26 cellular contexts compared by ENCODE assay signal in genomic region chr20:26135325-26136110, GRCh38.
A peak's percentile ranks its signal among the peaks of the same experiment; 100 is the strongest.
DNase-seq lines count a peak whose midpoint lies in the region; ATAC-seq, FAIRE-seq and TF ChIP-seq lines count a peak whose summit lies in the region.
"Had no signal": no experiment of that assay in that cellular context is flagged by ENCODE, and none has a peak within 500 bp of the region (broad histone marks: within the 10 kb centered on the region; RNA-seq: fewer than 3 reads in every experiment).

No MANE protein-coding gene starts in this region.

- no peak for TF ChIP-seq EP300 in K562 (IDR thresholded peaks at IDR 0.05; ENCODE audit: low read length)

- ATAC-seq in K562 (peak; percentile 58), HG03135 (IDR thresholded peaks at IDR 0.05; ENCODE audit: unreplicated experiment) (no peak)
- ATAC-seq: HCT116; psoas muscle; stimulated activated memory B cell treated with anti-CD40 and anti-IgM and Interleukin-4, amounts not matched to agents 10 μg/mL and 1 μg/mL and 100 μg/mL, for 72 hours had no signal

- no peak overlapping the region for H3K4me3 ChIP-seq in K562
- no peak overlapping the region for H3K4me3 ChIP-seq in A673 (ENCODE audit: low read depth, low read length, poor library complexity, severe bottlenecking)
- H3K4me3 ChIP-seq: BLaER1, left ventricle myocardium inferior, psoas muscle had no signal

- H3K4me2 ChIP-seq in K562 (ENCODE audit: insufficient read depth, low read length): no peak overlapping the region
- H3K4me2 ChIP-seq: BLaER1 had no signal

- in situ Hi-C loops in K562 (cut with MboI): no loop called here

- no peaks in the 10 kb centered on the region for H3K79me2 ChIP-seq in K562 (ENCODE audit: control insufficient read depth, insufficient read depth, low read length)

- no peaks in the 10 kb centered on the region for H3K9me3 ChIP-seq in K562 (replicated peaks; ENCODE audit: control insufficient read depth, insufficient read depth, low read depth, low read length)
- no peaks in the 10 kb centered on the region for H3K9me3 ChIP-seq in A673 (ENCODE audit: low read depth, low read length, poor library complexity, severe bottlenecking)
- H3K9me3 ChIP-seq: BLaER1, left ventricle myocardium inferior, psoas muscle had no signal

- H3K36me3 ChIP-seq in K562 (ENCODE audit: control insufficient read depth, insufficient read depth, low read length): no peaks in the 10 kb centered on the region
- H3K36me3 ChIP-seq in A673 (ENCODE audit: insufficient read depth, low read length, poor library complexity, severe bottlenecking): no peaks in the 10 kb centered on the region
- H3K36me3 ChIP-seq: BLaER1, brain microvascular endothelial cell, left ventricle myocardium inferior had no signal

- no peak for TF ChIP-seq POLR2A in K562 (conservative IDR thresholded peaks at IDR 0.05)

- H3K9ac ChIP-seq in K562 (ENCODE audit: insufficient read depth in 1 of 2, low read depth in 2 of 2, low read length in 2 of 2): no peak overlapping the region
- H3K9ac ChIP-seq: BLaER1 had no signal

- H4K20me1 ChIP-seq in K562 (replicated peaks; ENCODE audit: control insufficient read depth, insufficient read depth, low read length): no peaks in the 10 kb centered on the region
- H4K20me1 ChIP-seq: BLaER1 had no signal

- H3K27ac ChIP-seq in K562 (ENCODE audit: extremely low read depth, low read depth, low read length): no peak overlapping the region
- no peak overlapping the region for H3K27ac ChIP-seq in A673 (ENCODE audit: low read depth, low read length, poor library complexity, severe bottlenecking)
- H3K27ac ChIP-seq: BLaER1, brain microvascular endothelial cell, HL-60, left ventricle myocardium inferior, psoas muscle had no signal

- POLR2A ChIA-PET in K562 (lab: Yijun Ruan, JAX) (no interaction called here), A673 (lab: Charles Lee; ENCODE audit: low non-redundant PET) (no interaction called here)

- FAIRE-seq in K562 (lab: Jason Lieb, UNC): peak; percentile 23
- FAIRE-seq: urothelium cell line had no signal

- peak overlapping the region; percentile 55; the same call in 1 of the 2 replicates for H3K4me3 Mint-ChIP-seq in HFFc6
- H3K4me3 Mint-ChIP-seq: activated B cell treated with CpG ODN at 0.5 μM for 24 hours; stimulated activated memory B cell treated with anti-CD40 and anti-IgM and Interleukin-4, amounts not matched to agents 10 μg/mL and 1 μg/mL and 100 μg/mL, for 72 hours; T-helper 2 cell treated with Interferon-gamma antibody and Interleukin-4, amounts not matched to agents 5 μg/mL and 100 μg/mL, for 36 hours had no signal

- WGBS in K562 (ENCODE audit: insufficient coverage, low coverage, missing lambda C conversion rate): 3% methylated on average over 17 of the region's 19 CpGs

- H3K4me1 Mint-ChIP-seq in HFFc6 (ENCODE audit: low read depth): peaks cover 25% of the 10 kb centered on the region; the same call in 1 of the 2 replicates
- H3K4me1 Mint-ChIP-seq: activated B cell treated with CpG ODN at 0.5 μM for 24 hours; naive B cell; stimulated activated memory B cell treated with anti-CD40 and anti-IgM and Interleukin-4, amounts not matched to agents 10 μg/mL and 1 μg/mL and 100 μg/mL, for 72 hours had no signal

- TF ChIP-seq CTCF in HFFc6 (IDR thresholded peaks at IDR 0.05) (no peak), K562 (IDR thresholded peaks at IDR 0.05 in 2 of 3, conservative IDR thresholded peaks at IDR 0.05 in 1 of 3; ENCODE audit: insufficient read depth in 2 of 3, low read depth in 1 of 3, low read length in 3 of 3) (no peak), A673 (conservative IDR thresholded peaks at IDR 0.05; ENCODE audit: low read depth, low read length) (no peak)

- no peaks in the 10 kb centered on the region for H3K9me1 ChIP-seq in K562 (ENCODE audit: control insufficient read depth, insufficient read depth, low read length)

- no peak overlapping the region; the same call in 1 of the 2 replicates for H3K27ac Mint-ChIP-seq in HFFc6
- H3K27ac Mint-ChIP-seq: activated B cell treated with CpG ODN at 0.5 μM for 24 hours; stimulated activated memory B cell treated with anti-CD40 and anti-IgM and Interleukin-4, amounts not matched to agents 10 μg/mL and 1 μg/mL and 100 μg/mL, for 72 hours; T-helper 2 cell treated with Interferon-gamma antibody and Interleukin-4, amounts not matched to agents 5 μg/mL and 100 μg/mL, for 36 hours had no signal

- DNase-seq in HFFc6: no peak
- peak; percentile 22 for DNase-seq in NCI-H2171 (lab: John Stamatoyannopoulos, UW)
- DNase-seq in NCI-H774 (lab: John Stamatoyannopoulos, UW): peak; percentile 41
- peak in 2 of 4 experiments; percentile 2 for DNase-seq in K562 (ENCODE audit: extremely low read depth in 1 of 4, low spot score in 3 of 4)
- DNase-seq in T-helper 9 cell: no peak
- no peak for DNase-seq in A673 (ENCODE audit: low spot score)
- no peak for DNase-seq in NCI-H1417 (lab: John Stamatoyannopoulos, UW)
- DNase-seq: activated B cell treated with CpG ODN at 0.5 μM for 24 hours; activated CD4-positive, alpha-beta T cell treated with anti-CD3 and anti-CD28 coated beads, Interleukin-2, amount 50 U/mL, for 4 hours; activated naive CD4-positive, alpha-beta T cell treated with Interleukin-2 at 50 U/mL for 16 hours; amniotic stem cell; brain microvascular endothelial cell; COR-L47; left ventricle myocardium inferior; mesendoderm; naive B cell; NCI-H187 treated with DMSO at 0.1 percent for 48 hours; psoas muscle; stimulated activated CD4-positive, alpha-beta T cell treated with anti-CD3 and anti-CD28 coated beads, Interleukin-4, amount 100 ng/mL, for 4 hours had no signal

- BruUV-seq in K562 (replicated peaks; lab: Mats Ljungman, UMichigan): no TSS peak
- no TSS peak for BruUV-seq in A673 (replicated peaks; lab: Mats Ljungman, UMichigan)

- no peaks in the 10 kb centered on the region for H3K9me3 Mint-ChIP-seq in HFFc6
- H3K9me3 Mint-ChIP-seq: activated B cell treated with CpG ODN at 0.5 μM for 24 hours; T-helper 2 cell treated with Interferon-gamma antibody and Interleukin-4, amounts not matched to agents 5 μg/mL and 100 μg/mL, for 36 hours had no signal

- no peaks in the 10 kb centered on the region for H3K4me1 ChIP-seq in K562 (replicated peaks in 1 of 2; ENCODE audit: control insufficient read depth in 2 of 2, insufficient read depth in 2 of 2, low read length in 2 of 2)
- no peaks in the 10 kb centered on the region for H3K4me1 ChIP-seq in A673 (ENCODE audit: insufficient read depth, low read length, poor library complexity, severe bottlenecking)
- H3K4me1 ChIP-seq: BLaER1, left ventricle myocardium inferior, psoas muscle had no signal

- H3K27me3 ChIP-seq in K562 (ENCODE audit: control insufficient read depth in 2 of 2, insufficient read depth in 2 of 2, low read length in 2 of 2) (no peaks in the 10 kb centered on the region), A673 (replicated peaks; ENCODE audit: insufficient read depth, low read depth, low read length, poor library complexity) (peaks cover 4% of the 10 kb centered on the region)
- H3K27me3 ChIP-seq: BLaER1, brain microvascular endothelial cell had no signal

- H3K36me3 Mint-ChIP-seq in HFFc6 (ENCODE audit: low read depth): no peaks in the 10 kb centered on the region
- H3K36me3 Mint-ChIP-seq: stimulated activated memory B cell treated with anti-CD40 and anti-IgM and Interleukin-4, amounts not matched to agents 10 μg/mL and 1 μg/mL and 100 μg/mL, for 72 hours had no signal

- no peak overlapping the region for H2AFZ ChIP-seq in K562 (ENCODE audit: low read depth, low read length)

- intact Hi-C loops in K562 (cut with micrococcal nuclease) (no loop called here), A673 (cut with micrococcal nuclease; ENCODE audit: unreplicated experiment) (no loop called here)

- CTCF ChIA-PET in K562 (lab: Yijun Ruan, JAX; ENCODE audit: low intra/inter-chr PET ratio): no interaction called here
- CTCF ChIA-PET in A673 (lab: Charles Lee): no interaction called here

- peaks cover 1% of the 10 kb centered on the region; the same call in 1 of the 2 replicates for H3K27me3 Mint-ChIP-seq in HFFc6 (ENCODE audit: insufficient read depth)
- H3K27me3 Mint-ChIP-seq: activated B cell treated with CpG ODN at 0.5 μM for 24 hours; naive B cell; stimulated activated memory B cell treated with anti-CD40 and anti-IgM and Interleukin-4, amounts not matched to agents 10 μg/mL and 1 μg/mL and 100 μg/mL, for 72 hours had no signal

- no peak for TF ChIP-seq RAD21 in K562 (CRISPR knock-in tag; conservative IDR thresholded peaks at IDR 0.05 in 1 of 2, IDR thresholded peaks at IDR 0.05 in 1 of 2)

TF ChIP-seq in K562, 482 proteins besides CTCF, POLR2A, EP300 and RAD21:
- no peak for TF ChIP-seq ZSCAN29 (IDR thresholded peaks at IDR 0.05)
- no peak for TF ChIP-seq SNAPC5 (CRISPR knock-in tag; IDR thresholded peaks at IDR 0.05)
- no peak for TF ChIP-seq HNRNPLL (IDR thresholded peaks at IDR 0.05; ENCODE audit: low read depth, low read length, poor library complexity, severe bottlenecking)
- TF ChIP-seq NFIX (CRISPR knock-in tag; IDR thresholded peaks at IDR 0.05; ENCODE audit: low read depth): no peak
- no peak for TF ChIP-seq ZBED1 (IDR thresholded peaks at IDR 0.05)
- TF ChIP-seq FOXP4 (CRISPR knock-in tag; IDR thresholded peaks at IDR 0.05; ENCODE audit: borderline replicate concordance): no peak
- TF ChIP-seq HCFC1 (IDR thresholded peaks at IDR 0.05; ENCODE audit: low read depth, low read length): no peak
- TF ChIP-seq ASH1L (IDR thresholded peaks at IDR 0.05; ENCODE audit: borderline replicate concordance, low read depth, partially characterized antibody): no peak
- TF ChIP-seq MCM3 (IDR thresholded peaks at IDR 0.05): no peak
- no peak for TF ChIP-seq CBX1 (IDR thresholded peaks at IDR 0.05; ENCODE audit: low read depth)

Comparison
In these comparisons a context has a peak if more than half of its experiments do, and no peak if none do; other contexts are left out.
1. DNase-seq: peak in NCI-H2171 (single experiment) and NCI-H774 (single experiment); none in HFFc6 (single experiment), T-helper 9 cell (single experiment), A673 (single experiment) and NCI-H1417 (0 of 3).